ENCODE assay signal across 21 cellular contexts in the genomic region with DNA sequence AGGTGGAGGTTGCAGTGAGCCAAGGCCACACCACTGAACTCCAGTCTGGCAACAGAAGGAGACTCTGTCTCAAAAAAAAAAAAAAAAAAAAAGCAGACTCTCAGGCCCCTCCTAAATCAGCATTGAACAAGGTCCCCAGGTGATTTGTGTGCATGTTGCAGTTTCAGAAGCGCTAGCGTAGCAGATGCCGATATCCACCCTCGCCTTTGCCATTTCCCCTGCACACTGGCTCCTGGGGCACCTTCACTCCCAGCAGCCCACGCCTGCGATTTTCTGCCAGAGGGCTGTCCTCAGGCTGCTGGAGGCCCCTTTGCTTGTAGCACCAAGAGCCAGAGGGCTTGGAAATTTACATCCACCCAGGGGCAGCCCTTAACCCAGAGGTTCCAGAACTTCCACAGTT.
DNase-seq lines count a peak whose midpoint lies in the region; ATAC-seq, FAIRE-seq and TF ChIP-seq lines count a peak whose summit lies in the region.
"Had no signal": no experiment of that assay in that cellular context is flagged by ENCODE, and none has a peak within 500 bp of the region (broad histone marks: within the 10 kb centered on the region; RNA-seq: fewer than 3 reads in every experiment).

No MANE protein-coding gene starts in this region.

- in situ Hi-C loops in GM12878 (cut with MboI): no loop called here

- peak; percentile 53 for DNase-seq in NCI-H2171 (lab: John Stamatoyannopoulos, UW)
- DNase-seq in GM12878 (ENCODE audit: low read depth, low spot score): no peak
- peak; percentile 57 for DNase-seq in mesenteric fat pad (ENCODE audit: low spot score)
- DNase-seq in NOMO-1 treated with dmso at 0.1 percent for 144 hours (lab: John Stamatoyannopoulos, UW; ENCODE audit: unreplicated experiment): no peak
- no peak for DNase-seq in natural killer cell
- DNase-seq: 8988T; C1 segment of cervical spinal cord; CD4-positive, CD25-positive, alpha-beta regulatory T cell; CD8-positive, alpha-beta memory T cell; COR-L47; DMS 273 treated with DMSO at 0.1 percent for 48 hours; DMS53; DND-41; EL; GOT3 had no signal

- CTCF ChIA-PET in GM12878 (lab: Yijun Ruan, JAX): no interaction called here

- RAD21 ChIA-PET in GM12878 (lab: Charles Lee; ENCODE audit: unreplicated experiment): no interaction called here

- H4K20me1 ChIP-seq in BLaER1 treated with 17β-estradiol and CSF1 and Interleukin-3, amounts not matched to agents 10 nM and 100 nM: no peaks in the 10 kb centered on the region
- no peaks in the 10 kb centered on the region for H4K20me1 ChIP-seq in GM12878 (ENCODE audit: control insufficient read depth, insufficient read depth)

- peak overlapping the region; percentile 59 to 82 (median 78) for H3K4me2 ChIP-seq in BLaER1 treated with 17β-estradiol and CSF1 and Interleukin-3, amounts not matched to agents 10 nM and 100 nM
- H3K4me2 ChIP-seq in GM12878 (ENCODE audit: control insufficient read depth, insufficient read depth): no peak overlapping the region

- no peak overlapping the region for H3K4me3 ChIP-seq in BLaER1 treated with 17β-estradiol and CSF1 and Interleukin-3, amounts not matched to agents 10 nM and 100 nM
- no peak overlapping the region for H3K4me3 ChIP-seq in GM12878
- H3K4me3 ChIP-seq: HAP-1 had no signal

- TF ChIP-seq POLR2A in GM12878 (IDR thresholded peaks at IDR 0.05; ENCODE audit: low read depth, low read length) (no peak), GM18505 (IDR thresholded peaks at IDR 0.05; ENCODE audit: borderline replicate concordance, extremely low read depth, insufficient read depth, insufficient read length) (no peak)

- ATAC-seq in GM12878 (peak; percentile 45; the same call in 2 of the 3 replicates), GM18505 (IDR thresholded peaks at IDR 0.05; ENCODE audit: unreplicated experiment) (no peak), GM19328 (IDR thresholded peaks at IDR 0.05; ENCODE audit: unreplicated experiment) (no peak), natural killer cell (no peak)

- SMC1A ChIA-PET in GM12878 (lab: Charles Lee; ENCODE audit: uncharacterized antibody, unreplicated experiment): interaction anchor here (1.8 kb wide), 1 partner anchor 9 kb away, joined by 3 read pairs; no protein-coding TSS in a partner anchor

- no TSS peak for BruUV-seq in GM12878 (replicated peaks; lab: Mats Ljungman, UMichigan)

- H3K27me3 Mint-ChIP-seq in natural killer cell (ENCODE audit: low read depth in 2 of 2): peaks cover 7 to 10% of the 10 kb centered on the region in 2 donors
- H3K27me3 Mint-ChIP-seq: CD4-positive, CD25-positive, alpha-beta regulatory T cell had no signal

- H3K27ac ChIP-seq in BLaER1 treated with 17β-estradiol and CSF1 and Interleukin-3, amounts not matched to agents 10 nM and 100 nM: peak overlapping the region; percentile 29 to 85 (median 67); a peak in 20 of 22 replicates
- H3K27ac ChIP-seq in GM12878 (ENCODE audit: control insufficient read depth, insufficient read depth): no peak overlapping the region
- H3K27ac ChIP-seq: HL-60 had no signal

- peak overlapping the region in 4 of 11 experiments; percentile 5 to 65 (median 42); a peak in 6 of 22 replicates for H3K9ac ChIP-seq in BLaER1 treated with 17β-estradiol and CSF1 and Interleukin-3, amounts not matched to agents 10 nM and 100 nM
- no peak overlapping the region for H3K9ac ChIP-seq in GM12878 (ENCODE audit: control insufficient read depth, insufficient read depth, low read length)

- H3K27ac Mint-ChIP-seq in natural killer cell: no peak overlapping the region
- H3K27ac Mint-ChIP-seq: CD4-positive, CD25-positive, alpha-beta regulatory T cell had no signal

- POLR2A ChIA-PET in GM12878 (lab: Charles Lee): no interaction called here

- no peak for TF ChIP-seq EP300 in GM12878 (IDR thresholded peaks at IDR 0.05; ENCODE audit: borderline replicate concordance in 1 of 2, control insufficient read depth in 1 of 2, low read depth in 2 of 2, low read length in 2 of 2)

- WGBS in GM12878 (ENCODE audit: insufficient coverage, insufficient replicate concordance, low lambda C conversion rate, missing lambda C conversion rate): 49% methylated on average over 6 of the region's 6 CpGs

- no peak for TF ChIP-seq RAD21 in GM12878 (IDR thresholded peaks at IDR 0.05; ENCODE audit: insufficient read depth, low read depth, low read length)

- peaks cover 0 to 11% (median 0%) of the 10 kb centered on the region in 11 experiments; a peak in 5 of 22 replicates for H3K9me3 ChIP-seq in BLaER1 treated with 17β-estradiol and CSF1 and Interleukin-3, amounts not matched to agents 10 nM and 100 nM (replicated peaks in 1 of 11)
- no peaks in the 10 kb centered on the region; the same call in 2 of the 3 replicates for H3K9me3 ChIP-seq in GM12878 (replicated peaks; ENCODE audit: control insufficient read depth, insufficient read depth, low read length)
- H3K9me3 ChIP-seq: HAP-1 had no signal

- H3K36me3 Mint-ChIP-seq in natural killer cell: no peaks in the 10 kb centered on the region
- H3K36me3 Mint-ChIP-seq: CD4-positive, CD25-positive, alpha-beta regulatory T cell; CD8-positive, alpha-beta memory T cell had no signal

- no peaks in the 10 kb centered on the region for H3K36me3 ChIP-seq in BLaER1 treated with 17β-estradiol and CSF1 and Interleukin-3, amounts not matched to agents 10 nM and 100 nM
- H3K36me3 ChIP-seq in GM12878 (ENCODE audit: control insufficient read depth in 2 of 2, insufficient read depth in 2 of 2, low read length in 1 of 2): no peaks in the 10 kb centered on the region
- H3K36me3 ChIP-seq: HAP-1 had no signal

- no peak for FAIRE-seq in GM12878 (lab: Jason Lieb, UNC)
- FAIRE-seq: GM12892 had no signal

- intact Hi-C loops in GM12878 (cut with micrococcal nuclease; ENCODE audit: unreplicated experiment): no loop called here
- intact Hi-C loops in natural killer cell (cut with micrococcal nuclease): no loop called here

- H3K4me1 Mint-ChIP-seq in natural killer cell: peaks cover 8 to 10% of the 10 kb centered on the region in 2 donors
- H3K4me1 Mint-ChIP-seq: CD4-positive, CD25-positive, alpha-beta regulatory T cell; CD8-positive, alpha-beta memory T cell had no signal

- H3K79me2 ChIP-seq in GM12878 (ENCODE audit: control insufficient read depth, insufficient read depth, low read length): no peaks in the 10 kb centered on the region

- no peak overlapping the region for H2AFZ ChIP-seq in GM12878 (ENCODE audit: control insufficient read depth, low read depth, low read length)

- H3K9me3 Mint-ChIP-seq in natural killer cell: no peaks in the 10 kb centered on the region

- H3K4me1 ChIP-seq in BLaER1 treated with 17β-estradiol and CSF1 and Interleukin-3, amounts not matched to agents 10 nM and 100 nM: peaks cover 42 to 55% (median 51%) of the 10 kb centered on the region in 10 experiments
- H3K4me1 ChIP-seq in GM12878 (ENCODE audit: control insufficient read depth, insufficient read depth, low read length): no peaks in the 10 kb centered on the region
- H3K4me1 ChIP-seq: HAP-1 had no signal

- no peaks in the 10 kb centered on the region for H3K27me3 ChIP-seq in BLaER1 treated with 17β-estradiol and CSF1 and Interleukin-3, amounts not matched to agents 10 nM and 100 nM
- H3K27me3 ChIP-seq in GM12878 (replicated peaks in 1 of 2; ENCODE audit: control insufficient read depth in 2 of 2, insufficient read depth in 2 of 2, low read length in 1 of 2): no peaks in the 10 kb centered on the region

- TF ChIP-seq CTCF in GM12878 (IDR thresholded peaks at IDR 0.05 in 2 of 3, conservative IDR thresholded peaks at IDR 0.05 in 1 of 3; ENCODE audit: control insufficient read depth in 2 of 3, extremely low read depth in 1 of 3, insufficient read depth in 1 of 3, low read depth in 3 of 3, low read length in 3 of 3) (no peak), natural killer cell (IDR thresholded peaks at IDR 0.05) (no peak)

- no peak overlapping the region for H3K4me3 Mint-ChIP-seq in natural killer cell
- H3K4me3 Mint-ChIP-seq: CD4-positive, CD25-positive, alpha-beta regulatory T cell; CD8-positive, alpha-beta memory T cell had no signal

TF ChIP-seq in GM12878, 131 proteins besides CTCF, POLR2A, EP300 and RAD21:
- TF ChIP-seq TAF1 (IDR thresholded peaks at IDR 0.05; ENCODE audit: borderline replicate concordance, low read depth, low read length): no peak
- no peak for TF ChIP-seq CBFB (IDR thresholded peaks at IDR 0.05; ENCODE audit: low read depth)
- TF ChIP-seq TBL1XR1 (IDR thresholded peaks at IDR 0.05; ENCODE audit: low read depth, low read length): no peak
- no peak for TF ChIP-seq ZZZ3 (IDR thresholded peaks at IDR 0.05; ENCODE audit: control insufficient read depth, insufficient read length, low read depth)
- TF ChIP-seq SIX5 (IDR thresholded peaks at IDR 0.05; ENCODE audit: low read depth, low read length, severe bottlenecking): no peak
- TF ChIP-seq EZH2 (IDR thresholded peaks at IDR 0.05; ENCODE audit: borderline replicate concordance, control insufficient read depth, low read depth, low read length): no peak
- TF ChIP-seq ATF7 (IDR thresholded peaks at IDR 0.05; ENCODE audit: low read depth): no peak
- TF ChIP-seq ZBED1 (IDR thresholded peaks at IDR 0.05; ENCODE audit: borderline replicate concordance): no peak
- TF ChIP-seq CHD2 (IDR thresholded peaks at IDR 0.05; ENCODE audit: borderline replicate concordance, low read depth, low read length): no peak
- TF ChIP-seq POLR2AphosphoS5 (IDR thresholded peaks at IDR 0.05; ENCODE audit: low read length): no peak
- TF ChIP-seq STAT3 (IDR thresholded peaks at IDR 0.05; ENCODE audit: low read depth, low read length): no peak
- no peak for TF ChIP-seq SP1 (IDR thresholded peaks at IDR 0.05; ENCODE audit: low read depth, low read length)
- no peak for TF ChIP-seq HCFC1 (IDR thresholded peaks at IDR 0.05; ENCODE audit: low read length)
- no peak for TF ChIP-seq SMC3 (IDR thresholded peaks at IDR 0.05; ENCODE audit: borderline replicate concordance, low read length)

Comparison
In these comparisons a context has a peak if more than half of its experiments do, and no peak if none do; other contexts are left out.
1. DNase-seq: peak in NCI-H2171 (single experiment) and mesenteric fat pad (single experiment); none in GM12878 (single experiment), NOMO-1 treated with dmso at 0.1 percent for 144 hours (single experiment) and natural killer cell (single experiment).